In genomic region chr20:50535162-50535561, GRCh38 we compare ENCODE assay signal across 14 cellular contexts. TPM values are rescaled to one million over a fixed set of nuclear protein-coding genes. Genes with fewer than 3 reads are reported as not detected.
DNase-seq lines count a peak whose midpoint lies in the region; ATAC-seq and TF ChIP-seq lines count a peak whose summit lies in the region.
"Had no signal": no experiment of that assay in that cellular context is flagged by ENCODE, and none has a peak within 500 bp of the region (broad histone marks: within the 10 kb centered on the region; RNA-seq: fewer than 3 reads in every experiment).

No MANE protein-coding gene starts in this region.

- H3K4me1 Mint-ChIP-seq in HFFc6 (ENCODE audit: low read depth) = peaks cover 78% of the 10 kb centered on the region

- H3K27ac ChIP-seq in esophagus squamous epithelium (peak overlapping the region in 3 of 4 donors; percentile 62 to 71 (median 62)), sigmoid colon (peak overlapping the region in 3 of 4 donors; percentile 25 to 40 (median 31))
- H3K27ac ChIP-seq: 22Rv1, SK-N-MC had no signal

- H3K4me3 ChIP-seq in esophagus squamous epithelium (no peak overlapping the region), sigmoid colon (no peak overlapping the region)
- H3K4me3 ChIP-seq: gastroesophageal sphincter, SK-N-MC had no signal

- peak overlapping the region; percentile 90 for H3K27ac Mint-ChIP-seq in HFFc6

- intact Hi-C loops in esophagus squamous epithelium (cut with DNase I) = no loop called here
- intact Hi-C loops in sigmoid colon (cut with DNase I) = no loop called here

- no peaks in the 10 kb centered on the region for H3K9me3 ChIP-seq in esophagus squamous epithelium
- no peaks in the 10 kb centered on the region for H3K9me3 ChIP-seq in sigmoid colon
- H3K9me3 ChIP-seq: gastroesophageal sphincter had no signal

- H3K36me3 Mint-ChIP-seq in HFFc6 (ENCODE audit: low read depth) = peaks cover 9% of the 10 kb centered on the region

- no peaks in the 10 kb centered on the region for H3K27me3 Mint-ChIP-seq in HFFc6 (ENCODE audit: insufficient read depth)

- H3K4me1 ChIP-seq in esophagus squamous epithelium (peaks cover 20 to 99% (median 33%) of the 10 kb centered on the region in 3 donors), sigmoid colon (peaks cover 0 to 86% (median 55%) of the 10 kb centered on the region in 4 donors)

- DNase-seq in NCI-H2171 treated with DMSO at 0.1 percent for 48 hours (lab: John Stamatoyannopoulos, UW) (peak; percentile 69), NCI-H2171 (lab: John Stamatoyannopoulos, UW) (no peak), HFFc6 (no peak), esophagus squamous epithelium (lab: John Stamatoyannopoulos, UW) (no peak), sigmoid colon (no peak), SK-N-DZ (ENCODE audit: low spot score) (no peak), SIG-M5 (lab: John Stamatoyannopoulos, UW) (no peak)
- DNase-seq: C1 segment of cervical spinal cord, NCI-H1694 treated with DMSO at 0.1 percent for 48 hours, NCI-H510A treated with DMSO at 0.1 percent for 48 hours had no signal

- WGBS in esophagus squamous epithelium, 2 donors = 83 to 87% methylated on average over 8 of the region's 8 CpGs
- 86 to 94% methylated on average over 8 of the region's 8 CpGs for WGBS in sigmoid colon, 2 donors

- no peak for ATAC-seq in GM19467 (IDR thresholded peaks at IDR 0.05; ENCODE audit: unreplicated experiment)

- no peak for TF ChIP-seq EP300 in sigmoid colon (IDR thresholded peaks at IDR 0.05)

- TF ChIP-seq CTCF in HFFc6 (IDR thresholded peaks at IDR 0.05) = no peak
- TF ChIP-seq CTCF in esophagus squamous epithelium (IDR thresholded peaks at IDR 0.05) = no peak
- TF ChIP-seq CTCF in sigmoid colon (IDR thresholded peaks at IDR 0.05) = no peak

- H3K4me3 Mint-ChIP-seq in HFFc6 = peak overlapping the region; percentile 36; the same call in 1 of the 2 replicates

- H3K36me3 ChIP-seq in esophagus squamous epithelium (no peaks in the 10 kb centered on the region), sigmoid colon (no peaks in the 10 kb centered on the region)
- H3K36me3 ChIP-seq: gastroesophageal sphincter had no signal

- H3K9me3 Mint-ChIP-seq in HFFc6 = no peaks in the 10 kb centered on the region

- H3K27me3 ChIP-seq in esophagus squamous epithelium = no peaks in the 10 kb centered on the region
- H3K27me3 ChIP-seq in sigmoid colon = no peaks in the 10 kb centered on the region
- H3K27me3 ChIP-seq: gastroesophageal sphincter had no signal

- TF ChIP-seq POLR2A in esophagus squamous epithelium (IDR thresholded peaks at IDR 0.05) (no peak), sigmoid colon (IDR thresholded peaks at IDR 0.05) (no peak)

RNA-seq across cellular contexts. Expression of gene PTPN1, which starts 25.0 kb away (rescaled TPM):
- total RNA-seq in HFFc6 (2021; fragmentation: NEBNext Ultra II Directional; extraction: Animal tissue kit (Norgen Biotek cat#: 25700)) = 10 to 100 TPM; 37.8 to 46.5 (median 45.2) TPM
- total RNA-seq in esophagus squamous epithelium = 10 to 100 TPM; 23.6 to 30.6 (median 29.0) TPM
- 10 to 100 TPM; 21.6 to 31.2 (median 23.6) TPM for total RNA-seq in sigmoid colon
- 10 to 100 TPM; 14.4 to 41.5 (median 23.6) TPM for polyA plus RNA-seq in sigmoid colon
- 45.0 and 50.5 TPM in 2 replicates for polyA plus RNA-seq in SK-N-DZ (2014; cell fraction: cytosol; rRNA removed)
- 22.1 and 30.4 TPM in 2 replicates for polyA plus RNA-seq in SK-N-DZ (2014; cell fraction: nucleus; rRNA removed)
